ENCODE assay signal across 8 cellular contexts in genomic region chr17:77542551-77543490, GRCh38.
DNase-seq lines count a peak whose midpoint lies in the region; ATAC-seq, FAIRE-seq and TF ChIP-seq lines count a peak whose summit lies in the region.

No MANE protein-coding gene starts in this region.

- TF ChIP-seq POLR2A in A549 (IDR thresholded peaks at IDR 0.05; ENCODE audit: low read length) = no peak

- TF ChIP-seq CTCF in A549 (IDR thresholded peaks at IDR 0.05) = peak; percentile 97
- TF ChIP-seq CTCF in VCaP (conservative IDR thresholded peaks at IDR 0.05) = peak; percentile 99
- peak; percentile 96 for TF ChIP-seq CTCF in cardiac fibroblast (IDR thresholded peaks at IDR 0.05; ENCODE audit: low read depth, low read length)

- DNase-seq in A549 (ENCODE audit: low read depth in 1 of 2, low spot score in 1 of 2) (peak; percentile 88 to 91), GM19239 (ENCODE audit: insufficient read length, low spot score) (peak; percentile 62), NCI-H2171 treated with DMSO at 0.1 percent for 48 hours (lab: John Stamatoyannopoulos, UW) (peak; percentile 88), cardiac fibroblast (ENCODE audit: low read depth in 2 of 2) (peak; percentile 87 to 90), islet precursor cell (peak; percentile 96)
- peak; percentile 10 to 37 (median 26) for DNase-seq in stimulated activated CD4-positive, alpha-beta T cell treated with anti-CD3 and anti-CD28 coated beads, Interleukin-1b, Interleukin-23, amount 100 ng/mL, for 24 hours (ENCODE audit: low read depth in 4 of 4, low spot score in 1 of 4)

- H3K27ac ChIP-seq in A549 (peak overlapping the region; percentile 10 to 48; a peak in 1 of 6 replicates), VCaP (peak overlapping the region; percentile 48)

- CTCF ChIA-PET in A549 (lab: Yijun Ruan, JAX) = interaction anchor here (0.5 to 12.0 kb wide), 138 partner anchors 10 to 634 kb away, joined by 3 to 316 read pairs (median 5); partner anchors contain the start of gene TNRC6C

- TF ChIP-seq EP300 in A549 (IDR thresholded peaks at IDR 0.05) = no peak

- H3K4me2 ChIP-seq in A549 = peak overlapping the region; percentile 8; the same call in 1 of the 3 replicates

- WGBS in A549 (ENCODE audit: missing lambda C conversion rate) = 16% methylated on average over 13 of the region's 13 CpGs

- TF ChIP-seq RAD21 in A549 (conservative IDR thresholded peaks at IDR 0.05 in 1 of 2, IDR thresholded peaks at IDR 0.05 in 1 of 2) = peak; percentile 99 to 100

- POLR2A ChIA-PET in A549 (lab: Yijun Ruan, JAX) = interaction anchor here (1.6 to 3.4 kb wide), 2 partner anchors 73 to 415 kb away, joined by 6 to 38 read pairs; partner anchors contain the start of gene TNRC6C

- peak; percentile 68 for FAIRE-seq in A549 (lab: Jason Lieb, UNC)
- FAIRE-seq in GM19239 (lab: Jason Lieb, UNC) = peak; percentile 48

- H3K9me3 ChIP-seq in A549 = no peaks in the 10 kb centered on the region

- H3K4me1 ChIP-seq in A549 = peaks cover 16% of the 10 kb centered on the region

- no peak overlapping the region for H3K4me3 ChIP-seq in A549
- no peak overlapping the region for H3K4me3 ChIP-seq in cardiac fibroblast (replicated peaks in 1 of 2; ENCODE audit: low read depth in 2 of 2, low read length in 2 of 2)

- ATAC-seq in A549 (peak; percentile 95 to 97), HG03196 (IDR thresholded peaks at IDR 0.05; ENCODE audit: unreplicated experiment) (no peak)

TF ChIP-seq in A549, 52 proteins besides CTCF, POLR2A, EP300 and RAD21:
- TF ChIP-seq MAX (IDR thresholded peaks at IDR 0.05) (0 out of 2 replicates have a peak, but pooled peaks have one; percentile 21), HES2 (IDR thresholded peaks at IDR 0.05) (no peak), SMC3 (IDR thresholded peaks at IDR 0.05) (peak; percentile 99)

Comparison
In these comparisons a context has a peak if more than half of its experiments do, and no peak if none do; other contexts are left out.
1. DNase-seq: peak in every context shown above with its lines; median percentile 96 in islet precursor cell; 90 in A549; 88 in cardiac fibroblast; 88 in NCI-H2171 treated with DMSO at 0.1 percent for 48 hours; 62 in GM19239; 26 in stimulated activated CD4-positive, alpha-beta T cell treated with anti-CD3 and anti-CD28 coated beads, Interleukin-1b, Interleukin-23, amount 100 ng/mL, for 24 hours.